In the genomic region with DNA sequence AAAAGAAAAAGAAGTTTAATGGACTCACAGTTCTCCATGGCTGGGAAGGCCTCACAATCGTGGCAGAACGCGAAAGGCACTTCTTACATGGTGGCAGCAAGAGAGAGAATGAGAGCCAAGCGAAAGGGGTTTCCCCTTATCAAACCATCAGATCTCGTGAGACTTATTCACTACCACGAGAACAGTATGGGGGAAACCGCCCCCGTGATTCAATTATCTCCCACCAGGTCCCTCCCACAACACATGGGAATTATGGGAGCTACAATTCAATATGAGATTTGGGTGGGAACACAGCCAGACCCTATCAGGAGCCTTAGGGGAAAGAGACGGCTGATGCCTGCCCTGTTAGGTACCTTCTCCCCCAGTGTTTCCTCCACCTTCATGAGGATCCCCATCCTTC, we compare ENCODE assay signal across 2 cellular contexts. TPM values are rescaled to one million over a fixed set of nuclear protein-coding genes. Genes with fewer than 3 reads are reported as not detected.
"Had no signal": no experiment of that assay in that cellular context is flagged by ENCODE, and none has a peak within 500 bp of the region (broad histone marks: within the 10 kb centered on the region; RNA-seq: fewer than 3 reads in every experiment).

No MANE protein-coding gene starts in this region.

RNA-seq across cellular contexts. Expression of a gene that starts 43.0 kb away (rescaled TPM):
- total RNA-seq: activated T-helper 1 cell treated with anti-CD3 and anti-CD28 coated beads, Interleukin-12 subunit alpha, Interleukin-12 subunit beta, Interleukin-2, Interleukin-4 antibody, amounts not matched to agents 30 ng/mL and 10 ng/mL and 1 ng/mL, durations not matched to agents 14 hours and 24 hours and 36 hours; activated T-helper 2 cell treated with anti-CD3 and anti-CD28 coated beads, Interferon-gamma antibody, Interleukin-2, Interleukin-4, amounts not matched to agents 10 μg/mL and 5 μg/mL and 100 μg/mL, durations not matched to agents 14 hours and 24 hours and 36 hours had no signal
